In the genomic region with DNA sequence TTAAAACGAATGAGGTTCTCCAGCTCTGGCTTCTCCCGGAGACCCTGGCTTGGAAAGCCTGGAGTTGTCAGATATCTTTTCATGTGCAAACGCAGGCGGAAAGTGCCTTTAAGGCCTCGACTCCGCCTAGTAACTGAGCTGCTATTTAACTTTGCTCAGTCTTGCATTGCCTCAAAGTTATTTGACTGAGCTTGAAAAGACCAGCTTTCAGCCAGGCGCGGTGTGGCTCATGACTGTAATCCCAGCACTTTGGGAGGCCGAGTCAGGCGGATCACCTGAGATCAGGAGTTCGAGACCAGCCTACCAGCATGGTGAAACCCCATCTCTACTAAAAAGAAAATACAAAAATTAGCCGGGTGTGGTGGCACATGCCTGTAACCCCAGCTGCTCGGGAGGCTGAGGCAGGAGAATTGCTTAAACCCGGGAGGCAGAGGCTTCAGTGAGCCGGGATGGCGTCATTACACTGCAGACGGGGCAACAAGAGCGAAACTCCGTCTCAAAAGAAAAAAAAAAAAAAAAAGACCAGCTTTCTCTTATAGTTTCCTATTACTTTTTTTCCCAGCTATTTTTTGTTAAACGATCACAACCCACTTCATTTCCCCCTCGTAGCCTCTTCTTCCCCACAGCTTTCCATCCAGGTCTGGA, we compare ENCODE assay signal across 17 cellular contexts. TPM values are rescaled to one million over a fixed set of nuclear protein-coding genes. Genes with fewer than 3 reads are reported as not detected.
A peak's percentile ranks its signal among the peaks of the same experiment; 100 is the strongest.
DNase-seq lines count a peak whose midpoint lies in the region; ATAC-seq, FAIRE-seq and TF ChIP-seq lines count a peak whose summit lies in the region.
"Had no signal": no experiment of that assay in that cellular context is flagged by ENCODE, and none has a peak within 500 bp of the region (broad histone marks: within the 10 kb centered on the region; RNA-seq: fewer than 3 reads in every experiment).

No MANE protein-coding gene starts in this region.

- no peak for FAIRE-seq in bronchial epithelial cell (lab: Jason Lieb, UNC)
- FAIRE-seq: H54 had no signal

- no peaks in the 10 kb centered on the region for H3K36me3 ChIP-seq in HAP-1 (replicated peaks)
- no peaks in the 10 kb centered on the region for H3K36me3 ChIP-seq in bronchial epithelial cell (ENCODE audit: control insufficient read depth, insufficient read depth, low read length)
- H3K36me3 ChIP-seq in sigmoid colon, result no peaks in the 10 kb centered on the region
- H3K36me3 ChIP-seq: BLaER1 had no signal

- H3K9me3 ChIP-seq in HAP-1, result no peaks in the 10 kb centered on the region
- no peaks in the 10 kb centered on the region for H3K9me3 ChIP-seq in sigmoid colon
- H3K9me3 ChIP-seq: BLaER1, mucosa of descending colon had no signal

- WGBS in sigmoid colon, 2 donors, result 88 to 91% methylated on average over 21 of the region's 21 CpGs

- DNase-seq in HAP-1 (ENCODE audit: low spot score in 2 of 2), result peak; percentile 77 to 85
- DNase-seq in bronchial epithelial cell (ENCODE audit: low read depth), result peak; percentile 13
- peak; percentile 83 for DNase-seq in islet precursor cell
- no peak for DNase-seq in sigmoid colon
- no peak for DNase-seq in stimulated activated naive CD4-positive, alpha-beta T cell treated with Interleukin-2 at 50 U/mL for 16 hours (lab: John Stamatoyannopoulos, UW)
- DNase-seq in NCI-H2171 treated with DMSO at 0.1 percent for 48 hours (lab: John Stamatoyannopoulos, UW), result no peak
- DNase-seq in activated CD8-positive, alpha-beta memory T cell treated with anti-CD3 and anti-CD28 coated beads for 24 hours, result no peak
- DNase-seq: activated B cell treated with CpG ODN at 0.5 μM for 24 hours; activated naive CD8-positive, alpha-beta T cell treated with anti-CD3 and anti-CD28 coated beads, Interleukin-2, amount 50 U/mL, for 24 hours; dorsolateral prefrontal cortex; mucosa of descending colon; MV-4-11; stimulated activated CD4-positive, alpha-beta T cell treated with anti-CD3 and anti-CD28 coated beads, Interleukin-4, amount 100 ng/mL, for 24 hours; stimulated activated naive CD8-positive, alpha-beta T cell treated with anti-CD3 and anti-CD28 coated beads, Interleukin-15, Interleukin-2, amounts not matched to agents 100 U/mL and 50 U/mL, for 24 hours had no signal

- H3K4me1 ChIP-seq in HAP-1 (peaks cover 33% of the 10 kb centered on the region), sigmoid colon (peaks cover 0 to 16% (median 9%) of the 10 kb centered on the region in 4 donors)
- H3K4me1 ChIP-seq: BLaER1 had no signal

- no peak for TF ChIP-seq CTCF in bronchial epithelial cell (IDR thresholded peaks at IDR 0.05; ENCODE audit: insufficient read depth, low read length, severe bottlenecking)
- TF ChIP-seq CTCF in sigmoid colon (IDR thresholded peaks at IDR 0.05), result no peak

- TF ChIP-seq POLR2A in sigmoid colon (IDR thresholded peaks at IDR 0.05), result no peak

- intact Hi-C loops in sigmoid colon (cut with DNase I), result no loop called here

- no peak for TF ChIP-seq EP300 in sigmoid colon (IDR thresholded peaks at IDR 0.05)

- no peak for ATAC-seq in GM21717 (IDR thresholded peaks at IDR 0.05; ENCODE audit: unreplicated experiment)
- ATAC-seq: activated naive CD8-positive, alpha-beta T cell treated with anti-CD3 and anti-CD28 coated beads, Interleukin-2, amount 50 U/mL, for 24 hours; mucosa of descending colon; stimulated activated naive CD8-positive, alpha-beta T cell treated with anti-CD3 and anti-CD28 coated beads, Interleukin-15, Interleukin-2, amounts not matched to agents 100 U/mL and 50 U/mL, for 24 hours had no signal

- no peak overlapping the region for H3K4me3 ChIP-seq in HAP-1
- H3K4me3 ChIP-seq in bronchial epithelial cell (ENCODE audit: low read depth, low read length), result no peak overlapping the region
- peak overlapping the region in 1 of 4 donors; percentile 9 for H3K4me3 ChIP-seq in sigmoid colon
- H3K4me3 ChIP-seq: BLaER1, mucosa of descending colon had no signal

- H3K27me3 ChIP-seq in HAP-1 (ENCODE audit: low read depth) (no peaks in the 10 kb centered on the region), bronchial epithelial cell (ENCODE audit: control insufficient read depth, insufficient read depth, low read length) (no peaks in the 10 kb centered on the region), sigmoid colon (no peaks in the 10 kb centered on the region)
- H3K27me3 ChIP-seq: BLaER1 had no signal

- H3K27ac ChIP-seq in sigmoid colon, result peak overlapping the region; percentile 60 to 76 (median 72)
- H3K27ac ChIP-seq: BLaER1, dorsolateral prefrontal cortex had no signal

- in situ Hi-C loops in HAP-1 (cut with MboI; ENCODE audit: low sequenced_read_pairs), result loop anchor here (25.0 kb wide), 1 partner anchor 164 kb away; a partner anchor contains a TSS

RNA-seq across cellular contexts. Expression of a gene that starts 1.9 kb away (rescaled TPM):
- total RNA-seq in bronchial epithelial cell (10.3 and 15.5 TPM in 2 replicates), sigmoid colon (10 to 100 TPM; 13.2 to 26.9 (median 15.9) TPM)
- polyA plus RNA-seq in sigmoid colon, result 1 to 10 TPM; 2.4 to 5.3 (median 4.6) TPM

Comparison
In these comparisons a context has a peak if more than half of its experiments do, and no peak if none do; other contexts are left out.
1. DNase-seq: peak in HAP-1 (2 of 2), bronchial epithelial cell (single experiment) and islet precursor cell (single experiment); none in sigmoid colon (single experiment), stimulated activated naive CD4-positive, alpha-beta T cell treated with Interleukin-2 at 50 U/mL for 16 hours (single experiment), NCI-H2171 treated with DMSO at 0.1 percent for 48 hours (single experiment) and activated CD8-positive, alpha-beta memory T cell treated with anti-CD3 and anti-CD28 coated beads for 24 hours (single experiment).